ENCODE assay signal across 24 cellular contexts in genomic region chr22:42408815-42409529, GRCh38. TPM values are rescaled to one million over a fixed set of nuclear protein-coding genes. Genes with fewer than 3 reads are reported as not detected.
"Had no signal": no experiment of that assay in that cellular context is flagged by ENCODE, and none has a peak within 500 bp of the region (broad histone marks: within the 10 kb centered on the region; RNA-seq: fewer than 3 reads in every experiment).

No MANE protein-coding gene starts in this region.

- H3K4me3 ChIP-seq: esophagus squamous epithelium, heart right ventricle, lung, prostate gland, right atrium auricular region, smooth muscle cell, stomach, thyroid gland had no signal

- H3K27me3 ChIP-seq: right atrium auricular region, thyroid gland had no signal

- H3K36me3 ChIP-seq: esophagus squamous epithelium, prostate gland, right atrium auricular region, thyroid gland had no signal

- DNase-seq: cortex of kidney; effector memory CD8-positive, alpha-beta T cell; erythroblast; esophagus squamous epithelium; foreskin melanocyte; glutamatergic neuron; heart right ventricle; hippocampal formation; left colon; natural killer cell; stimulated activated CD4-positive, alpha-beta T cell treated with anti-CD3 and anti-CD28 coated beads, Interleukin-12 subunit alpha, Interleukin-12 subunit beta, amount 100 ng/mL, for 4 hours; stimulated activated CD4-positive, alpha-beta T cell treated with anti-CD3 and anti-CD28 coated beads, Interleukin-1b, Interleukin-23, amount 100 ng/mL, for 48 hours; stimulated activated CD4-positive, alpha-beta T cell treated with anti-CD3 and anti-CD28 coated beads, Interleukin-4, amount 100 ng/mL, for 1 hour; stimulated activated CD8-positive, alpha-beta memory T cell treated with anti-CD3 and anti-CD28 coated beads, Interleukin-4, amount 100 ng/mL, for 48 hours; stimulated activated naive CD4-positive, alpha-beta T cell treated with Interleukin-2 at 50 U/mL for 16 hours; stomach; thyroid gland had no signal

- H3K4me3 Mint-ChIP-seq: effector memory CD8-positive, alpha-beta T cell; memory B cell; natural killer cell; type B pancreatic cell had no signal

- ATAC-seq: effector memory CD8-positive, alpha-beta T cell; left colon; sciatic nerve had no signal

- H3K9me3 Mint-ChIP-seq: effector memory CD8-positive, alpha-beta T cell; memory B cell; natural killer cell; type B pancreatic cell had no signal

- H3K4me1 ChIP-seq: heart right ventricle, prostate gland, right atrium auricular region, stomach had no signal

- H3K4me1 Mint-ChIP-seq: natural killer cell had no signal

- H3K9me3 ChIP-seq: esophagus squamous epithelium, heart right ventricle, prostate gland, right atrium auricular region, stomach, thyroid gland had no signal

- H3K27ac Mint-ChIP-seq: effector memory CD8-positive, alpha-beta T cell; memory B cell; natural killer cell; type B pancreatic cell had no signal

- H3K36me3 Mint-ChIP-seq: natural killer cell, type B pancreatic cell had no signal

- H3K27me3 Mint-ChIP-seq: memory B cell had no signal

- H3K4me2 ChIP-seq: smooth muscle cell had no signal

- H3K27ac ChIP-seq: esophagus squamous epithelium, heart right ventricle, prostate gland, right atrium auricular region, stomach, thyroid gland had no signal

RNA-seq across cellular contexts. Expression of gene NFAM1, which starts 23.2 kb away (rescaled TPM):
- total RNA-seq: smooth muscle cell had no signal
- polyA plus RNA-seq: smooth muscle cell had no signal
